In the genomic region with DNA sequence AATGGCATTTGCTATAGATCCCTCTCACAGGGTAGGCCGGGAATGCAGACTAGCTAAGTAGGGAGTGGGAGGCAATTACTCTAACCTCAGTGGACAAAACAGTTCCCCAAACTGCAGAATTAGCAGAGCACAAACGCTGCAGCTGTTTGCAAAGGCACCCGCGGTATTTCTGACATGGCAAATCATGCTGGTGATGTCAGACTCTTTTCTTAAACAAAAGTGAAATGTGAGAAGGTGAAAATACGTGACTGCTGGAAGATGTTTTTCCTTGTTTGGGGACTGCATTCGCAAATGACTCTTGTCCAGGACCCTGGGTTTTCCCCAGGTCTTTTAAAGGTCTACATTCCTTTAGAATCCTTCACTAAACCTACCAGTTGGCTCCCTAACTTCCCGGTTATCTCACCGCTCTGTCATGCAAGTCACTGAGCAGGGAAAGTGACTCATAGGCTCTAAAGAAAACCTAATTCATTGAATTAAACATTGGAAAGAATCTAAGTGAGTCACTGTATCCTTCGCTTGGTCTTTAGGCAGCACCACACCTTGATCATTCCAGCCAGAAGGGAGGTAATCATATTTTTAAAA, we compare ENCODE assay signal across 9 cellular contexts.
DNase-seq lines count a peak whose midpoint lies in the region; ATAC-seq, FAIRE-seq and TF ChIP-seq lines count a peak whose summit lies in the region.
"Had no signal": no experiment of that assay in that cellular context is flagged by ENCODE, and none has a peak within 500 bp of the region (broad histone marks: within the 10 kb centered on the region; RNA-seq: fewer than 3 reads in every experiment).

No MANE protein-coding gene starts in this region.

- H3K4me1 Mint-ChIP-seq in natural killer cell treated with Interleukin-12 subunit alpha and Interleukin-12 subunit beta and Interleukin-15 and Interleukin-18, amount 100 ng/mL, for 72 hours (ENCODE audit: low read depth in 2 of 2): peaks cover 0 to 5% of the 10 kb centered on the region in 2 donors
- H3K4me1 Mint-ChIP-seq: central memory CD8-positive, alpha-beta T cell had no signal

- H3K9me3 Mint-ChIP-seq in natural killer cell treated with Interleukin-12 subunit alpha and Interleukin-12 subunit beta and Interleukin-15 and Interleukin-18, amount 100 ng/mL, for 72 hours: no peaks in the 10 kb centered on the region
- H3K9me3 Mint-ChIP-seq: central memory CD8-positive, alpha-beta T cell had no signal

- RAD21 ChIA-PET in HCT116 (lab: Charles Lee; ENCODE audit: low non-redundant PET in 1 of 2, low total read pairs in 2 of 2, uncharacterized antibody in 2 of 2, unreplicated experiment in 2 of 2): no interaction called here

- peak; percentile 11; the same call in 1 of the 2 replicates for TF ChIP-seq RAD21 in HCT116 (IDR thresholded peaks at IDR 0.05; ENCODE audit: low read depth)

- peak overlapping the region; percentile 81 for H3K4me2 ChIP-seq in HCT116 (ENCODE audit: low read length)

- peak; percentile 68 for ATAC-seq in HCT116
- ATAC-seq in natural killer cell treated with Interleukin-12 subunit alpha and Interleukin-12 subunit beta and Interleukin-15 and Interleukin-18, amount 100 ng/mL, for 72 hours: no peak

- no peak for TF ChIP-seq POLR2A in HCT116 (IDR thresholded peaks at IDR 0.05; ENCODE audit: borderline replicate concordance, extremely low read depth, insufficient read depth, insufficient read length)

- H3K4me1 ChIP-seq in HCT116 (ENCODE audit: control insufficient read depth in 1 of 2, insufficient read depth in 2 of 2, low read length in 2 of 2): peaks cover 59 to 90% of the 10 kb centered on the region in 2 experiments
- H3K4me1 ChIP-seq in neuron (ENCODE audit: insufficient read depth, low read length): peaks cover 26% of the 10 kb centered on the region

- no peaks in the 10 kb centered on the region for H4K20me1 ChIP-seq in HCT116 (ENCODE audit: insufficient read depth)

- H3K27ac Mint-ChIP-seq in natural killer cell treated with Interleukin-12 subunit alpha and Interleukin-12 subunit beta and Interleukin-15 and Interleukin-18, amount 100 ng/mL, for 72 hours: no peak overlapping the region

- BruUV-seq in HCT116 (replicated peaks; lab: Mats Ljungman, UMichigan): no TSS peak

- H3K27me3 ChIP-seq in HCT116 (ENCODE audit: insufficient read depth, low read length) (no peaks in the 10 kb centered on the region), neuron (ENCODE audit: insufficient read depth, low read length) (no peaks in the 10 kb centered on the region)

- H3K27me3 Mint-ChIP-seq in natural killer cell treated with Interleukin-12 subunit alpha and Interleukin-12 subunit beta and Interleukin-15 and Interleukin-18, amount 100 ng/mL, for 72 hours: peaks cover 16 to 17% of the 10 kb centered on the region in 2 donors

- DNase-seq in AG08396 (ENCODE audit: low spot score) (peak; percentile 81), HCT116 (ENCODE audit: low read depth, low spot score) (peak; percentile 92), RPMI7951 (ENCODE audit: low read depth) (peak; percentile 97), fibroblast of mammary gland (ENCODE audit: low read depth) (peak; percentile 98), D721Med (ENCODE audit: insufficient read length, low spot score) (no peak), cerebellar nuclear complex (lab: John Stamatoyannopoulos, UW) (no peak)
- DNase-seq in natural killer cell treated with Interleukin-12 subunit alpha and Interleukin-12 subunit beta and Interleukin-15 and Interleukin-18, amount 100 ng/mL, for 72 hours (ENCODE audit: low spot score): no peak

- CTCF ChIA-PET in HCT116 (lab: Charles Lee): interaction anchor here (1.3 kb wide), 1 partner anchor 234 kb away, joined by 5 read pairs; no protein-coding TSS in a partner anchor

- peak overlapping the region; percentile 70 for H3K9ac ChIP-seq in HCT116 (ENCODE audit: low read length)

- H3K9me3 ChIP-seq in HCT116 (ENCODE audit: control insufficient read depth in 1 of 2, insufficient read depth in 1 of 2, low read depth in 1 of 2, low read length in 2 of 2): no peaks in the 10 kb centered on the region
- H3K9me3 ChIP-seq in neuron (ENCODE audit: low read length): no peaks in the 10 kb centered on the region

- intact Hi-C loops in HCT116 (cut with micrococcal nuclease): loop anchor here (5.0 to 10.0 kb wide), 4 partner anchors 109 to 231 kb away; partner anchors contain the start of gene TRIO

- no peaks in the 10 kb centered on the region for H3K36me3 ChIP-seq in HCT116 (ENCODE audit: control insufficient read depth in 1 of 2, insufficient read depth in 2 of 2, low read length in 2 of 2)
- no peaks in the 10 kb centered on the region for H3K36me3 ChIP-seq in neuron (ENCODE audit: insufficient read depth, low read length)

- POLR2A ChIA-PET in HCT116 (lab: Charles Lee): no interaction called here

- H3K9me2 ChIP-seq in HCT116 (ENCODE audit: insufficient read depth): no peaks in the 10 kb centered on the region

- H3K27ac ChIP-seq in HCT116 (ENCODE audit: low read depth, low read length): peak overlapping the region; percentile 96

- no peaks in the 10 kb centered on the region for H3K36me3 Mint-ChIP-seq in natural killer cell treated with Interleukin-12 subunit alpha and Interleukin-12 subunit beta and Interleukin-15 and Interleukin-18, amount 100 ng/mL, for 72 hours

- FAIRE-seq in D721Med (lab: Jason Lieb, UNC): no peak

- H3K4me3 ChIP-seq in HCT116 (replicated peaks in 1 of 2; ENCODE audit: low read depth in 1 of 2, low read length in 2 of 2): peak overlapping the region; percentile 24 to 44
- peak overlapping the region; percentile 12 for H3K4me3 ChIP-seq in fibroblast of mammary gland (ENCODE audit: control insufficient read depth, low read depth, low read length)
- H3K4me3 ChIP-seq in neuron (ENCODE audit: low read length): peak overlapping the region; percentile 37

- TF ChIP-seq CTCF in HCT116 (IDR thresholded peaks at IDR 0.05 in 2 of 3, conservative IDR thresholded peaks at IDR 0.05 in 1 of 3; ENCODE audit: borderline replicate concordance in 1 of 3, insufficient read depth in 1 of 3, low read depth in 2 of 3, low read length in 2 of 3) (no peak), fibroblast of mammary gland (conservative IDR thresholded peaks at IDR 0.05; ENCODE audit: control insufficient read depth, insufficient read depth, low read depth, low read length) (no peak), D721Med (IDR thresholded peaks at IDR 0.05; ENCODE audit: insufficient read depth, missing control alignments) (no peak)

- H3K4me3 Mint-ChIP-seq in natural killer cell treated with Interleukin-12 subunit alpha and Interleukin-12 subunit beta and Interleukin-15 and Interleukin-18, amount 100 ng/mL, for 72 hours: no peak overlapping the region
- H3K4me3 Mint-ChIP-seq: central memory CD8-positive, alpha-beta T cell had no signal

- H2AFZ ChIP-seq in HCT116 (ENCODE audit: low read depth, low read length, poor library complexity, severe bottlenecking) (peak overlapping the region; percentile 19), neuron (ENCODE audit: low read depth, low read length) (peak overlapping the region; percentile 27)

- no peaks in the 10 kb centered on the region for H3K79me2 ChIP-seq in HCT116 (ENCODE audit: insufficient read depth, low read length)

TF ChIP-seq in HCT116, 20 proteins besides CTCF, POLR2A, EP300 and RAD21 (continues in another document):
- TF ChIP-seq REST (IDR thresholded peaks at IDR 0.05; ENCODE audit: low read depth): no peak
- peak; percentile 73; the same call in 1 of the 2 replicates for TF ChIP-seq CEBPB (IDR thresholded peaks at IDR 0.05; ENCODE audit: low read depth)
- peak; percentile 91 for TF ChIP-seq SIN3A (IDR thresholded peaks at IDR 0.05; ENCODE audit: low read depth)
- peak; percentile 57 for TF ChIP-seq MAX (IDR thresholded peaks at IDR 0.05)
- TF ChIP-seq CBX3 (IDR thresholded peaks at IDR 0.05; ENCODE audit: low read depth): peak; percentile 92; the same call in 1 of the 2 replicates
- TF ChIP-seq FOSL1 (IDR thresholded peaks at IDR 0.05; ENCODE audit: low read depth): peak; percentile 97
- peak; percentile 94 for TF ChIP-seq SP1 (IDR thresholded peaks at IDR 0.05; ENCODE audit: low read depth)
- TF ChIP-seq ZFX (IDR thresholded peaks at IDR 0.05): no peak
- TF ChIP-seq ATF3 (IDR thresholded peaks at IDR 0.05): 0 out of 2 replicates have a peak, but pooled peaks have one; percentile 45
- TF ChIP-seq EGR1 (IDR thresholded peaks at IDR 0.05; ENCODE audit: low read depth): no peak; the same call in 1 of the 2 replicates
- no peak for TF ChIP-seq TCF7L2 (IDR thresholded peaks at IDR 0.05; ENCODE audit: borderline replicate concordance, extremely low read depth, insufficient read depth, insufficient read length)
- TF ChIP-seq POLR2AphosphoS5 (IDR thresholded peaks at IDR 0.05; ENCODE audit: low read depth, low read length): peak; percentile 48; the same call in 1 of the 2 replicates

Comparison
In these comparisons a context has a peak if more than half of its experiments do, and no peak if none do; other contexts are left out.
1. DNase-seq: peak in AG08396 (single experiment), HCT116 (single experiment), RPMI7951 (single experiment) and fibroblast of mammary gland (single experiment); none in natural killer cell treated with Interleukin-12 subunit alpha and Interleukin-12 subunit beta and Interleukin-15 and Interleukin-18, amount 100 ng/mL, for 72 hours (single experiment), D721Med (single experiment) and cerebellar nuclear complex (0 of 2).
2. Peak in every context shown above with its lines, with median percentiles within 50 percentile points of each other: H3K4me3 ChIP-seq.